31 cellular contexts compared by ENCODE assay signal in genomic region chr4:111811661-111812060, GRCh38.
"Had no signal": no experiment of that assay in that cellular context is flagged by ENCODE, and none has a peak within 500 bp of the region (broad histone marks: within the 10 kb centered on the region; RNA-seq: fewer than 3 reads in every experiment).

No MANE protein-coding gene starts in this region.

- H3K27ac ChIP-seq: KMS-11 had no signal

- H3K27me3 ChIP-seq: MG63 had no signal

- H3K4me2 ChIP-seq: KMS-11 had no signal

- H3K9me3 ChIP-seq: MG63 had no signal

- H3K4me3 ChIP-seq: MG63 had no signal

- H3K36me3 ChIP-seq: MG63 had no signal

- H3K9ac ChIP-seq: KMS-11 had no signal

- DNase-seq: Karpas-422, Kasumi-1, MG63, MM.1S, MV-4-11, NCI-H1048, NCI-H1092, NCI-H1092 treated with DMSO at 0.1 percent for 48 hours, NCI-H1105, NCI-H1105 treated with DMSO at 0.1 percent for 48 hours, NCI-H1436, NCI-H1436 treated with DMSO at 0.1 percent for 48 hours, NCI-H146, NCI-H1694, NCI-H1694 treated with DMSO at 0.1 percent for 48 hours, NCI-H187, NCI-H1930, NCI-H2029, NCI-H2029 treated with DMSO at 0.1 percent for 48 hours, NCI-H2081, NCI-H2081 treated with DMSO at 0.1 percent for 48 hours, NCI-H2107, NCI-H2171, NCI-H2171 treated with DMSO at 0.1 percent for 48 hours, NCI-H2227 treated with DMSO at 0.1 percent for 48 hours, NCI-H226, NCI-H345, NCI-H446, NCI-H446 treated with DMSO at 0.1 percent for 48 hours, NCI-H510A had no signal
